19 cellular contexts compared by ENCODE assay signal in the genomic region with DNA sequence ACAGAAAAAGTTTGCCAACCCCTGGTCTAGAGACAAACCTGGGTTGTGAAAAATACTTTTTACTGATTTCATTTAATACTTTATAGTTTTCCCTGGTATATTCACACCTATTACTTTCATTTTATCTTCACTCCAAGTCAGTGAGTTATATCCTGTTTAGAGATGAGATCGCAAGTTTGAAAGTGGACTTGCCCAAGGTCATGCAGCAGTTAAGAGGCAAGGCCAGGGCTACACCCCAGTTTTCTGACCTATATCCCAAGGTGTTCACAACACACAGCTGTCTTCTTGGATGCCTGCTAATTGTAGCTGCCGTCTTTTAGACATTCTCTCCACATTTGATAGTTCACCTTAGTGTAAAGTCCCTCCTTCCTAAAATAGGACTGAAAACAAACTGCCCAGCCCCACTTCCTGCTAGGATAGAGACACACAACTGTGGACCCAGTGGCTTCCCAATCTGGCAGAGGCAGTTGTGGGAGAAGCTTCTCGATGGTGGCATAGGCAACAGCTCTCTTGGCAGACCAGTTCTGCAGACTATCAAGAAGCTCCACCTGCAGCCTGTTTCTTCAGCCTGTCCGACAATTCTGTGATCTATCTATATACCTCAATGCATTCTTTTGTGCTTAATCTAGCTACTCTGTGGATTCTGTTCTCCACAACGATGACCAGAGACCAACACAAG. TPM values are rescaled to one million over a fixed set of nuclear protein-coding genes. Genes with fewer than 3 reads are reported as not detected.
DNase-seq lines count a peak whose midpoint lies in the region; ATAC-seq, FAIRE-seq and TF ChIP-seq lines count a peak whose summit lies in the region.
"Had no signal": no experiment of that assay in that cellular context is flagged by ENCODE, and none has a peak within 500 bp of the region (broad histone marks: within the 10 kb centered on the region; RNA-seq: fewer than 3 reads in every experiment).

No MANE protein-coding gene starts in this region.

- no peak overlapping the region for H4K5ac ChIP-seq in H1 (ENCODE audit: insufficient read length, low read depth, low read length)

- 0 out of 2 replicates have a peak overlapping the region, but pooled peaks have one; percentile 7 for H3K18ac ChIP-seq in H1 (ENCODE audit: extremely low read depth, low read length)

- H3K4me2 ChIP-seq in H1 (ENCODE audit: insufficient read depth in 1 of 2, low read depth in 2 of 2, low read length in 2 of 2): no peak overlapping the region
- H3K4me2 ChIP-seq: A549, hepatocyte had no signal

- 95% methylated on average over 5 of the region's 5 CpGs; no CpG with 5 or more reads in 1 of the 2 experiments for WGBS in H1 (ENCODE audit: extremely low coverage in 1 of 2, insufficient coverage in 1 of 2, insufficient read length in 1 of 2, insufficient replicate concordance in 2 of 2, low coverage in 1 of 2, low lambda C conversion rate in 2 of 2, missing lambda C conversion rate in 1 of 2), 2 experiments
- 58 to 67% (median 63%) methylated on average over 5 of the region's 5 CpGs for WGBS in small intestine, 3 donors

- H4K20me1 ChIP-seq in H1 (replicated peaks in 1 of 2; ENCODE audit: control insufficient read depth in 1 of 2, insufficient read depth in 2 of 2, low read length in 2 of 2): peaks cover 33 to 35% of the 10 kb centered on the region in 2 experiments

- TF ChIP-seq POLR2A in H1 (IDR thresholded peaks at IDR 0.05; ENCODE audit: control extremely low read depth in 1 of 2, low read depth in 2 of 2, low read length in 2 of 2): no peak

- H2AK5ac ChIP-seq in H1 (ENCODE audit: low read depth, low read length): no peak overlapping the region

- peaks cover 28% of the 10 kb centered on the region for H3K4me1 ChIP-seq in Panc1 (ENCODE audit: control insufficient read depth, insufficient read depth, low read length)
- peaks cover 0 to 23% (median 7%) of the 10 kb centered on the region in 4 experiments; a peak in 6 of 7 replicates for H3K4me1 ChIP-seq in H1 (replicated peaks in 1 of 4; ENCODE audit: control insufficient read depth in 3 of 4, insufficient read depth in 4 of 4, low read length in 3 of 4)
- H3K4me1 ChIP-seq in small intestine (ENCODE audit: control insufficient read depth in 2 of 2, insufficient read depth in 1 of 2, low read depth in 1 of 2, low read length in 1 of 2): peaks cover 0 to 7% of the 10 kb centered on the region in 2 donors
- H3K4me1 ChIP-seq: A549 had no signal

- TF ChIP-seq RAD21 in H1 (IDR thresholded peaks at IDR 0.05 in 1 of 2, conservative IDR thresholded peaks at IDR 0.05 in 1 of 2; ENCODE audit: low read depth in 2 of 2, low read length in 2 of 2): no peak

- no peak overlapping the region for H2BK5ac ChIP-seq in H1 (ENCODE audit: low read depth, low read length)

- H3K4ac ChIP-seq in H1 (replicated peaks; ENCODE audit: insufficient read length, low read depth, low read length): no peak overlapping the region

- no peak overlapping the region for H2BK20ac ChIP-seq in H1 (ENCODE audit: low read length)

- FAIRE-seq in H1 (lab: Jason Lieb, UNC) (no peak), small intestine (lab: Jason Lieb, UNC) (no peak)
- FAIRE-seq: A549 had no signal

- no peak overlapping the region for H4K8ac ChIP-seq in H1 (ENCODE audit: extremely low read depth, insufficient read depth, low read length)

- no peak overlapping the region for H4K91ac ChIP-seq in H1 (replicated peaks; ENCODE audit: insufficient read length, low read length)

- POLR2A ChIA-PET in Panc1 (lab: Charles Lee): no interaction called here
- POLR2A ChIA-PET in H1 (lab: Charles Lee; ENCODE audit: partially characterized antibody): interaction anchor here (0.9 kb wide), 1 partner anchor 30 kb away, joined by 3 read pairs; no protein-coding TSS in a partner anchor

- H3K27me3 ChIP-seq in Panc1 (ENCODE audit: control insufficient read depth, insufficient read depth, low read length) (no peaks in the 10 kb centered on the region), H1 (replicated peaks in 1 of 4; ENCODE audit: control insufficient read depth in 3 of 4, extremely low read depth in 1 of 4, insufficient read depth in 3 of 4, low read length in 3 of 4) (no peaks in the 10 kb centered on the region), small intestine (ENCODE audit: control insufficient read depth in 2 of 2, insufficient read depth in 2 of 2, low read length in 2 of 2) (no peaks in the 10 kb centered on the region)
- H3K27me3 ChIP-seq: hepatocyte had no signal

- H3K27ac ChIP-seq in Panc1 (ENCODE audit: low read length): no peak overlapping the region
- no peak overlapping the region for H3K27ac ChIP-seq in H1 (ENCODE audit: low read depth, low read length)
- no peak overlapping the region for H3K27ac ChIP-seq in small intestine (ENCODE audit: low read depth in 1 of 2, low read length in 1 of 2)
- H3K27ac ChIP-seq: A549, hepatocyte had no signal

- no peak overlapping the region for H3K56ac ChIP-seq in H1 (replicated peaks; ENCODE audit: insufficient read length, low read depth, low read length)

- in situ Hi-C loops in Panc1 (cut with HindIII; ENCODE audit: low pct_unique_long_range_greater_than_20kb, low sequenced_read_pairs): no loop called here

- H3K79me1 ChIP-seq in H1 (ENCODE audit: low read depth, low read length): peaks cover 6% of the 10 kb centered on the region; the same call in 1 of the 2 replicates

- H3K23me2 ChIP-seq in H1 (ENCODE audit: low read depth, low read length): no peaks in the 10 kb centered on the region

- no TSS peak for BruUV-seq in Panc1 (replicated peaks; lab: Mats Ljungman, UMichigan)

- TF ChIP-seq EP300 in H1 (IDR thresholded peaks at IDR 0.05; ENCODE audit: borderline replicate concordance in 1 of 2, low read depth in 2 of 2, low read length in 2 of 2): no peak

- no peak overlapping the region for H2BK15ac ChIP-seq in H1 (ENCODE audit: low read length)

- H3K9me3 ChIP-seq in Panc1 (ENCODE audit: control insufficient read depth, insufficient read depth, low read depth, low read length) (no peaks in the 10 kb centered on the region), H1 (ENCODE audit: insufficient read depth in 2 of 2, low read depth in 1 of 2, low read length in 1 of 2) (no peaks in the 10 kb centered on the region), small intestine (ENCODE audit: control insufficient read depth, low read depth) (no peaks in the 10 kb centered on the region)
- H3K9me3 ChIP-seq: A549 had no signal

- no peak overlapping the region for H2BK120ac ChIP-seq in H1 (replicated peaks; ENCODE audit: low read depth, low read length)

- no peak overlapping the region for H3K23ac ChIP-seq in H1 (ENCODE audit: insufficient read length)

- H3K36me3 ChIP-seq in Panc1 (ENCODE audit: control insufficient read depth, insufficient read depth, low read length): no peaks in the 10 kb centered on the region
- no peaks in the 10 kb centered on the region for H3K36me3 ChIP-seq in H1 (ENCODE audit: control insufficient read depth in 2 of 4, insufficient read depth in 4 of 4, low read length in 3 of 4)
- no peaks in the 10 kb centered on the region for H3K36me3 ChIP-seq in small intestine (ENCODE audit: control insufficient read depth in 2 of 2, insufficient read depth in 2 of 2, low read length in 2 of 2)

- DNase-seq in SIG-M5 treated with dmso at 0.1 percent for 504 hours (lab: John Stamatoyannopoulos, UW; ENCODE audit: unreplicated experiment) (peak; percentile 8), SIG-M5 (lab: John Stamatoyannopoulos, UW) (no peak), Panc1 (ENCODE audit: low read depth, low spot score) (no peak), H1 (ENCODE audit: low read depth in 1 of 2, low spot score in 2 of 2) (no peak), small intestine (peak; percentile 56)
- no peak for DNase-seq in stimulated activated naive CD4-positive, alpha-beta T cell treated with Interleukin-2 at 50 U/mL for 16 hours (lab: John Stamatoyannopoulos, UW)
- DNase-seq: activated CD4-positive, alpha-beta memory T cell treated with anti-CD3 and anti-CD28 coated beads for 36 hours; activated T-cell treated with anti-CD3 and anti-CD28 coated beads, Interleukin-2, amount 50 U/mL, for 4 hours; CD4-positive, CD25-positive, alpha-beta regulatory T cell; DMS53; kidney glomerular epithelial cell; NCI-H1092; NCI-H526; right cardiac atrium had no signal

- H2AFZ ChIP-seq in H1 (ENCODE audit: low read length): no peak overlapping the region
- H2AFZ ChIP-seq: hepatocyte had no signal

- no peak overlapping the region for H3K14ac ChIP-seq in H1 (ENCODE audit: insufficient read length)

- H3K79me2 ChIP-seq in H1 (ENCODE audit: control insufficient read depth in 1 of 2, insufficient read depth in 2 of 2, low read length in 2 of 2): peaks cover 5 to 95% of the 10 kb centered on the region in 2 experiments

- H3K4me3 ChIP-seq in Panc1 (ENCODE audit: low read depth in 2 of 2, low read length in 2 of 2) (no peak overlapping the region), H1 (ENCODE audit: extremely low read depth in 1 of 4, insufficient read depth in 2 of 4, low read depth in 3 of 4, low read length in 4 of 4) (no peak overlapping the region), small intestine (ENCODE audit: low read depth in 1 of 2, low read length in 2 of 2) (no peak overlapping the region)
- H3K4me3 ChIP-seq: A549, hepatocyte had no signal

- no peak overlapping the region for H2BK12ac ChIP-seq in H1 (ENCODE audit: low read depth, low read length)

- peak; percentile 19; the same call in 1 of the 2 replicates for ATAC-seq in Panc1
- no peak for ATAC-seq in GM18502 (IDR thresholded peaks at IDR 0.05; ENCODE audit: poor library complexity, unreplicated experiment)
- no peak for ATAC-seq in GM18511 (IDR thresholded peaks at IDR 0.05; ENCODE audit: unreplicated experiment)
- ATAC-seq: A549; activated naive CD4-positive, alpha-beta T cell treated with anti-CD3 and anti-CD28 coated beads, Interleukin-2, amount 50 U/mL, for 72 hours; activated T-cell treated with anti-CD3 and anti-CD28 coated beads, Interleukin-2, amount 50 U/mL, for 4 hours; right cardiac atrium had no signal

- no peak overlapping the region for H3K9ac ChIP-seq in H1 (replicated peaks in 1 of 4; ENCODE audit: extremely low read depth in 1 of 4, low read depth in 3 of 4, low read length in 3 of 4)

- no peak for TF ChIP-seq CTCF in Panc1 (IDR thresholded peaks at IDR 0.05)
- TF ChIP-seq CTCF in H1 (IDR thresholded peaks at IDR 0.05; ENCODE audit: control extremely low read depth in 1 of 3, insufficient read depth in 1 of 3, low read depth in 1 of 3, low read length in 3 of 3): no peak

- intact Hi-C loops in Panc1 (cut with micrococcal nuclease; ENCODE audit: unreplicated experiment): no loop called here

- CTCF ChIA-PET in Panc1 (lab: Charles Lee) (interaction anchor here (0.6 kb wide), 1 partner anchor 151 kb away, joined by 7 read pairs; no protein-coding TSS in a partner anchor), H1 (lab: Charles Lee; ENCODE audit: partially characterized antibody) (interaction anchor here (0.8 to 17.0 kb wide), 13 partner anchors 8 to 107 kb away, joined by 3 to 345 read pairs (median 5); no protein-coding TSS in a partner anchor)

RNA-seq across cellular contexts. Expression of a gene that starts 58.1 kb away (rescaled TPM):
- total RNA-seq in Panc1 (2021; ENCODE audit: unreplicated experiment): 97.8 TPM
- 55.9 TPM for polyA plus RNA-seq in Panc1 (2012; ENCODE audit: insufficient read length)
- total RNA-seq in H1 (2021; fragmentation: NEBNext Ultra II Directional; extraction: Animal tissue kit (Norgen Biotek cat#: 25700)): 114 and 121 TPM in 2 replicates
- polyA plus RNA-seq in H1 (2011; rRNA removed) (7.4 and 13.5 TPM in 2 replicates), small intestine (10 to 100 TPM; 12.1 to 30.2 (median 15.7) TPM)
- polyA plus RNA-seq in H1 (2011; cell fraction: cytosol; rRNA removed): 9.6 TPM
- polyA plus RNA-seq in H1 (2011; cell fraction: nucleus; rRNA removed): 37.7 TPM
- 78.1 to 106 TPM (median 85.3 TPM) in 4 replicates for polyA plus RNA-seq in H1 (2012, experiment 1 of 2)
- polyA plus RNA-seq in H1 (2012, experiment 2 of 2): 10.3 TPM
- 129 TPM for polyA plus RNA-seq in H1 (2013, experiment 1 of 2)
- polyA plus RNA-seq in H1 (2013, experiment 2 of 2): 120 TPM
- polyA minus RNA-seq in H1 (2011; rRNA and poly(A)+ RNA removed): 18.3 and 22.2 TPM in 2 replicates
- polyA minus RNA-seq in H1 (2011; cell fraction: cytosol; rRNA and poly(A)+ RNA removed): 24.1 TPM
- polyA minus RNA-seq in H1 (2011; cell fraction: nucleus; rRNA and poly(A)+ RNA removed): 42.0 TPM
- polyA plus RNA-seq: CD4-positive, CD25-positive, alpha-beta regulatory T cell had no signal

Comparison
In these comparisons a context has a peak if more than half of its experiments do, and no peak if none do; other contexts are left out.
1. DNase-seq: peak in SIG-M5 treated with dmso at 0.1 percent for 504 hours (single experiment) and small intestine (single experiment); none in SIG-M5 (single experiment), Panc1 (single experiment), H1 (0 of 2) and stimulated activated naive CD4-positive, alpha-beta T cell treated with Interleukin-2 at 50 U/mL for 16 hours (single experiment).